ENCODE assay signal across 8 cellular contexts in the genomic region with DNA sequence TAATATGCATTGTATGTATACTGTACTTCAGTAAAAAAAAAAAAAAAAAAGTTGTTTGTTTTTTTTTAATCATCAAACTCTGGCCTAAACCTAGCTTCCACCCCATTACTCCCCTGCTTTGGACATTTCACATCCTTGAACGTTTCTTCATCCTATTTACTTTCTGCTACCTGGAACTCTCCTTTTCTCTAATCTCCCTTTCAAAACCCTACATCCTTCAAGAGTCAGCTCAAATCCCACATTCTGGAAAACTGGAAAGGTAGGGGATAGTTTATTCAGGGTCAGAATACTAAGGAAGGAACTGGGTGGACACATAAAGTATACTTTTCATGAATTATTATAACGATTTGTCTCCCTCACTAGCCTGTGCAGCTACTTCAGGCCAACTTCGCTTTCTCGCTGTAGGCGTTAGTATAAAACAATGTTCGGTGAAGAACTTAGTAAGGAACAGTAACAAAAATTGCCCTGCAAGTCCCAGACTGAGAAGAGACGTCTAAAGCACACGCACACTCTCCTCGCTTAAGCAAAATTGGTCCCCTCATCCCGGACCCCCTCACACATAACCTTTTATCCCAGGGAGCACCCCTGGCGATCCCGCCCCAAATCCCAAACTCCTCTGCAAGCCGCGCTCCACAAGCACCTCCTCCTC.
DNase-seq lines count a peak whose midpoint lies in the region; ATAC-seq and TF ChIP-seq lines count a peak whose summit lies in the region.

No MANE protein-coding gene starts in this region.

- peak overlapping the region; percentile 98 for H2AFZ ChIP-seq in DND-41 (ENCODE audit: low read depth, low read length)

- H3K9me3 Mint-ChIP-seq in effector memory CD8-positive, alpha-beta T cell, result no peaks in the 10 kb centered on the region

- peak overlapping the region; percentile 82 to 95 for H3K27ac Mint-ChIP-seq in effector memory CD8-positive, alpha-beta T cell

- H3K9me3 ChIP-seq in DND-41 (ENCODE audit: insufficient read depth, low read length, severe bottlenecking) (no peaks in the 10 kb centered on the region), NT2/D1 (ENCODE audit: insufficient read depth, low read length) (no peaks in the 10 kb centered on the region), neutrophil (no peaks in the 10 kb centered on the region)

- ATAC-seq in DND-41 (ENCODE audit: insufficient read depth, low read depth) (no peak), HG02938 (IDR thresholded peaks at IDR 0.05; ENCODE audit: unreplicated experiment) (no peak)
- no peak for ATAC-seq in effector memory CD8-positive, alpha-beta T cell (replicated peaks)

- DNase-seq in DND-41 (no peak), NT2/D1 (ENCODE audit: low read depth, low spot score) (peak; percentile 28), SKM-1 (lab: John Stamatoyannopoulos, UW; ENCODE audit: unreplicated experiment) (no peak), CD1c-positive myeloid dendritic cell (ENCODE audit: extremely low spot score) (no peak)
- DNase-seq in effector memory CD8-positive, alpha-beta T cell, result no peak
- no peak for DNase-seq in stimulated activated CD4-positive, alpha-beta T cell treated with anti-CD3 and anti-CD28 coated beads, Interleukin-4, amount 100 ng/mL, for 1 hour

- peaks cover 14% of the 10 kb centered on the region for H3K36me3 Mint-ChIP-seq in effector memory CD8-positive, alpha-beta T cell (ENCODE audit: insufficient read depth)

- H3K4me1 Mint-ChIP-seq in effector memory CD8-positive, alpha-beta T cell (ENCODE audit: low read depth in 2 of 2), result peaks cover 6 to 11% of the 10 kb centered on the region in 2 donors

- H3K9ac ChIP-seq in DND-41 (ENCODE audit: low read depth, low read length), result peak overlapping the region; percentile 74
- H3K9ac ChIP-seq in NT2/D1 (ENCODE audit: insufficient read length, low read depth), result peak overlapping the region; percentile 97

- H3K27me3 Mint-ChIP-seq in effector memory CD8-positive, alpha-beta T cell, result no peaks in the 10 kb centered on the region

- peaks cover 31% of the 10 kb centered on the region for H3K4me1 ChIP-seq in DND-41 (ENCODE audit: insufficient read depth, low read length)
- H3K4me1 ChIP-seq in NT2/D1 (ENCODE audit: insufficient read depth, insufficient read length), result no peaks in the 10 kb centered on the region
- peaks cover 51 to 52% of the 10 kb centered on the region in 2 experiments for H3K4me1 ChIP-seq in neutrophil (ENCODE audit: control insufficient read depth in 1 of 2, insufficient read depth in 1 of 2, low read depth in 1 of 2, low read length in 1 of 2)

- H3K4me3 ChIP-seq in DND-41 (ENCODE audit: low read depth in 1 of 2, low read length in 2 of 2), result peak overlapping the region; percentile 90 to 98
- peak overlapping the region; percentile 92 for H3K4me3 ChIP-seq in NT2/D1 (ENCODE audit: insufficient read length, low read depth)
- peak overlapping the region; percentile 66 to 85 for H3K4me3 ChIP-seq in neutrophil (ENCODE audit: low read depth in 1 of 2, low read length in 1 of 2)

- H4K20me1 ChIP-seq in DND-41 (ENCODE audit: insufficient read depth, low read length), result peaks cover 7% of the 10 kb centered on the region; the same call in 1 of the 2 replicates

- no peaks in the 10 kb centered on the region for H3K27me3 ChIP-seq in DND-41 (ENCODE audit: insufficient read depth, low read length, poor library complexity)
- H3K27me3 ChIP-seq in NT2/D1 (ENCODE audit: insufficient read depth, insufficient read length), result no peaks in the 10 kb centered on the region
- no peaks in the 10 kb centered on the region for H3K27me3 ChIP-seq in neutrophil

- peaks cover 61% of the 10 kb centered on the region for H3K79me2 ChIP-seq in DND-41 (ENCODE audit: insufficient read depth, low read length)

- H3K4me2 ChIP-seq in DND-41 (ENCODE audit: insufficient read depth, low read length), result peak overlapping the region; percentile 69

- TF ChIP-seq CTCF in DND-41 (IDR thresholded peaks at IDR 0.05; ENCODE audit: borderline replicate concordance, extremely low read depth, low read length, poor library complexity, severe bottlenecking) (no peak), neutrophil (IDR thresholded peaks at IDR 0.05) (no peak)

- peak overlapping the region; percentile 95 to 98 for H3K4me3 Mint-ChIP-seq in effector memory CD8-positive, alpha-beta T cell

- H3K36me3 ChIP-seq in DND-41 (ENCODE audit: insufficient read depth, low read length) (no peaks in the 10 kb centered on the region; the same call in 1 of the 2 replicates), NT2/D1 (ENCODE audit: insufficient read depth, insufficient read length, low read length) (no peaks in the 10 kb centered on the region), neutrophil (peaks cover 3% of the 10 kb centered on the region)

- H3K27ac ChIP-seq in DND-41 (ENCODE audit: low read length) (peak overlapping the region; percentile 67), neutrophil (peak overlapping the region; percentile 88)
